8 cellular contexts compared by ENCODE assay signal in the genomic region with DNA sequence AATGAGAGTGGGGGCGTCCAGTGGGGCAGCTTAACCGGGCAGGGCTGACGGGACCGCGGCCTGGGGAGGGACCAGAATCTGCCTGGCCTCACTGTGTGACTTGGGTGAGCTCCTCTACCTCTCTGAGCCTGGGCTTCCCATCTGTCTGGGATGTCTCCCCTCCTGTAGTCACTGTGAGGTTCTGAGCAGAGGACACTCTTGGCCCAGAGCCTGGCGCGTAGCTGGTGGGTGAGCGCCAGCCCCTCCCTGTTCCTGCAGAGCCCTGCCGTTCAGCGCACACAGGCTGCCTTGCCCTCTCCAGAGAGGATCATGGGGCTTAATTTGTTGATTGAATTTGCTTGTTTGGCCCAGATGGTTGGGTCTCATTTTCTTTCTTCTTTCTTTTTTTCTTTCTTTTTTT. TPM values are rescaled to one million over a fixed set of nuclear protein-coding genes. Genes with fewer than 3 reads are reported as not detected.
DNase-seq lines count a peak whose midpoint lies in the region; ATAC-seq and TF ChIP-seq lines count a peak whose summit lies in the region.
"Not testable (repeated sequence)": the region's sequence is repeated elsewhere in the genome, so short reads cannot be mapped to it uniquely, and the experiment has no call there.
"Had no signal": no experiment of that assay in that cellular context is flagged by ENCODE, and none has a peak within 500 bp of the region (broad histone marks: within the 10 kb centered on the region; RNA-seq: fewer than 3 reads in every experiment).

No MANE protein-coding gene starts in this region.

- TF ChIP-seq CTCF in Panc1 (IDR thresholded peaks at IDR 0.05); body of pancreas (IDR thresholded peaks at IDR 0.05); testis (IDR thresholded peaks at IDR 0.05): not testable (repeated sequence)

- not testable (repeated sequence) for H3K27ac ChIP-seq in Panc1 (ENCODE audit: low read length); testis
- peak overlapping the region in 3 of 4 donors; percentile 74 to 83 (median 81) for H3K27ac ChIP-seq in body of pancreas

- WGBS in body of pancreas, 2 donors, result 50 to 55% methylated on average over 2 to 10 of the region's 10 CpGs
- WGBS in testis, 2 donors, result 39 to 50% methylated on average over 5 to 6 of the region's 10 CpGs

- BruUV-seq in Panc1 (replicated peaks; lab: Mats Ljungman, UMichigan), result not testable (repeated sequence)

- TF ChIP-seq POLR2A in body of pancreas (IDR thresholded peaks at IDR 0.05); testis (IDR thresholded peaks at IDR 0.05): not testable (repeated sequence)

- not testable (repeated sequence) for H3K4me3 ChIP-seq in Panc1 (ENCODE audit: low read depth in 2 of 2, low read length in 2 of 2); body of pancreas; testis

- H3K4me1 ChIP-seq in Panc1 (ENCODE audit: control insufficient read depth, insufficient read depth, low read length); testis: not testable (repeated sequence)
- peaks cover 26% of the 10 kb centered on the region for H3K4me1 ChIP-seq in body of pancreas

- H3K36me3 ChIP-seq in Panc1 (ENCODE audit: control insufficient read depth, insufficient read depth, low read length); body of pancreas (replicated peaks in 1 of 2; ENCODE audit: insufficient read depth in 1 of 2, low read depth in 2 of 2); testis (ENCODE audit: low read depth, missing control alignments): not testable (repeated sequence)

- peak; percentile 75 for DNase-seq in NCI-H1092 treated with DMSO at 0.1 percent for 48 hours (lab: John Stamatoyannopoulos, UW)
- DNase-seq in NCI-H2196 treated with DMSO at 0.1 percent for 48 hours (lab: John Stamatoyannopoulos, UW; ENCODE audit: unreplicated experiment), result peak; percentile 29
- DNase-seq in Panc1 (ENCODE audit: low read depth, low spot score), result not testable (repeated sequence)
- peak in 3 of 4 donors; percentile 56 to 78 (median 58) for DNase-seq in body of pancreas
- peak; percentile 58 for DNase-seq in Right ventricle myocardium superior
- DNase-seq in midbrain (lab: John Stamatoyannopoulos, UW), result peak; percentile 4
- peak; percentile 61 for DNase-seq in testis

- CTCF ChIA-PET in Panc1 (lab: Charles Lee), result not testable (repeated sequence)

- peak; percentile 30; the same call in 1 of the 2 replicates for ATAC-seq in Panc1
- ATAC-seq in body of pancreas, result not testable (repeated sequence)
- peak; percentile 72 for ATAC-seq in Right ventricle myocardium superior (ENCODE audit: poor library complexity)

- not testable (repeated sequence) for H3K27me3 ChIP-seq in Panc1 (ENCODE audit: control insufficient read depth, insufficient read depth, low read length); body of pancreas; testis

- intact Hi-C loops in Panc1 (cut with micrococcal nuclease; ENCODE audit: unreplicated experiment); body of pancreas (cut with DNase I); Right ventricle myocardium superior (cut with DNase I); testis (cut with DNase I; ENCODE audit: low total_unique reads): not testable (repeated sequence)

- not testable (repeated sequence) for H3K9me3 ChIP-seq in Panc1 (ENCODE audit: control insufficient read depth, insufficient read depth, low read depth, low read length); body of pancreas; testis

- POLR2A ChIA-PET in Panc1 (lab: Charles Lee), result not testable (repeated sequence)

- in situ Hi-C loops in Panc1 (cut with HindIII; ENCODE audit: low pct_unique_long_range_greater_than_20kb, low sequenced_read_pairs), result not testable (repeated sequence)

RNA-seq across cellular contexts. Expression of a gene that starts 7.2 kb away (rescaled TPM):
- total RNA-seq in Panc1 (2021; ENCODE audit: unreplicated experiment) (38.9 TPM), body of pancreas (10 to 100 TPM; 13.2 to 24.4 TPM), Right ventricle myocardium superior (3.9 TPM), testis (10 to 100 TPM in 1 of 2 donors, 1 to 10 TPM in 1; 7.6 to 15.2 TPM)
- 83.6 TPM for polyA plus RNA-seq in Panc1 (2012; ENCODE audit: insufficient read length)
- 4.3 TPM for polyA plus RNA-seq in testis (ENCODE audit: insufficient read depth, low read depth, low replicate concordance)
- polyA plus RNA-seq: IgD-negative memory B cell had no signal
